ENCODE assay signal across 9 cellular contexts in genomic region chr17:19239544-19239943, GRCh38. TPM values are rescaled to one million over a fixed set of nuclear protein-coding genes. Genes with fewer than 3 reads are reported as not detected.
DNase-seq lines count a peak whose midpoint lies in the region; ATAC-seq and TF ChIP-seq lines count a peak whose summit lies in the region.
"Had no signal": no experiment of that assay in that cellular context is flagged by ENCODE, and none has a peak within 500 bp of the region (broad histone marks: within the 10 kb centered on the region; RNA-seq: fewer than 3 reads in every experiment).

No MANE protein-coding gene starts in this region.

- intact Hi-C loops in left cardiac atrium (cut with DNase I), result no loop called here
- intact Hi-C loops in uterus (cut with DNase I; ENCODE audit: low total_unique reads), result no loop called here

- TF ChIP-seq POLR2A in uterus (IDR thresholded peaks at IDR 0.05), result no peak

- ATAC-seq in left cardiac atrium, result peak in 1 of 2 donors; percentile 16
- ATAC-seq in HG03045 (IDR thresholded peaks at IDR 0.05; ENCODE audit: unreplicated experiment), result no peak

- no peak overlapping the region for H3K27ac ChIP-seq in parathyroid adenoma
- peak overlapping the region; percentile 43 to 94 for H3K27ac ChIP-seq in uterus

- H3K9ac ChIP-seq in parathyroid adenoma, result no peak overlapping the region

- H3K9me3 ChIP-seq in parathyroid adenoma (ENCODE audit: control insufficient read depth, low read length) (no peaks in the 10 kb centered on the region), uterus (no peaks in the 10 kb centered on the region)

- no peak for TF ChIP-seq CTCF in parathyroid adenoma (IDR thresholded peaks at IDR 0.05)
- TF ChIP-seq CTCF in uterus (IDR thresholded peaks at IDR 0.05), result no peak

- H3K4me3 ChIP-seq in parathyroid adenoma (ENCODE audit: low read depth, low read length) (peak overlapping the region; percentile 27), uterus (no peak overlapping the region)

- H3K36me3 ChIP-seq in parathyroid adenoma (ENCODE audit: control insufficient read depth, insufficient read depth, low read length) (no peaks in the 10 kb centered on the region), uterus (no peaks in the 10 kb centered on the region)

- H3K79me2 ChIP-seq in parathyroid adenoma, result peaks cover 39% of the 10 kb centered on the region

- H3K4me1 ChIP-seq in parathyroid adenoma, result peaks cover 11% of the 10 kb centered on the region
- peaks cover 0 to 6% of the 10 kb centered on the region in 2 donors for H3K4me1 ChIP-seq in uterus

- H3K27me3 ChIP-seq in parathyroid adenoma (ENCODE audit: control insufficient read depth, insufficient read depth, low read length), result no peaks in the 10 kb centered on the region
- no peaks in the 10 kb centered on the region for H3K27me3 ChIP-seq in uterus

- DNase-seq in activated effector memory CD4-positive, alpha-beta T cell treated with anti-CD3 and anti-CD28 coated beads, Interleukin-2, amount 50 U/mL, for 16 hours, result peak; percentile 43
- no peak for DNase-seq in activated effector memory CD4-positive, alpha-beta T cell treated with Interleukin-2 at 50 U/mL for 16 hours
- DNase-seq in left cardiac atrium (peak; percentile 35), uterus (no peak), HK-2 (ENCODE audit: unreplicated experiment) (no peak), Kasumi-1 (lab: John Stamatoyannopoulos, UW) (no peak)
- DNase-seq: NCI-H2081 treated with DMSO at 0.1 percent for 48 hours had no signal

- H2AFZ ChIP-seq in parathyroid adenoma, result no peak overlapping the region

- H3K4me2 ChIP-seq in parathyroid adenoma (ENCODE audit: low read length), result peak overlapping the region; percentile 47

RNA-seq across cellular contexts. Expression of gene EPN2, which starts 2.4 kb away (rescaled TPM):
- total RNA-seq in left cardiac atrium (10 to 100 TPM; 74.1 to 82.2 TPM), uterus (100 to 1,000 TPM in 2 of 4 donors, 10 to 100 TPM in 2; 25.6 to 145 (median 84.1) TPM)

Comparison
In these comparisons a context has a peak if more than half of its experiments do, and no peak if none do; other contexts are left out.
1. DNase-seq: peak in activated effector memory CD4-positive, alpha-beta T cell treated with anti-CD3 and anti-CD28 coated beads, Interleukin-2, amount 50 U/mL, for 16 hours (single experiment) and left cardiac atrium (single experiment); none in activated effector memory CD4-positive, alpha-beta T cell treated with Interleukin-2 at 50 U/mL for 16 hours (single experiment), uterus (0 of 2), HK-2 (single experiment) and Kasumi-1 (0 of 2).